9 cellular contexts compared by ENCODE assay signal in genomic region chr18:3411854-3412268, GRCh38. TPM values are rescaled to one million over a fixed set of nuclear protein-coding genes. Genes with fewer than 3 reads are reported as not detected.
DNase-seq lines count a peak whose midpoint lies in the region; ATAC-seq and TF ChIP-seq lines count a peak whose summit lies in the region.
"Had no signal": no experiment of that assay in that cellular context is flagged by ENCODE, and none has a peak within 500 bp of the region (broad histone marks: within the 10 kb centered on the region; RNA-seq: fewer than 3 reads in every experiment).

No MANE protein-coding gene starts in this region.

- H3K4me1 Mint-ChIP-seq in memory B cell = peaks cover 3% of the 10 kb centered on the region

- intact Hi-C loops in breast epithelium (cut with DNase I; ENCODE audit: low total_unique reads) = no loop called here
- intact Hi-C loops in upper lobe of right lung (cut with DNase I) = no loop called here

- H3K27me3 Mint-ChIP-seq in memory B cell = no peaks in the 10 kb centered on the region

- H3K27ac ChIP-seq in breast epithelium (peak overlapping the region; percentile 74 to 76), upper lobe of right lung (peak overlapping the region; percentile 66)
- H3K27ac ChIP-seq: 22Rv1 had no signal

- no peaks in the 10 kb centered on the region for H3K9me3 Mint-ChIP-seq in memory B cell

- ATAC-seq in memory B cell (ENCODE audit: low read depth) (peak; percentile 73), upper lobe of right lung (peak; percentile 92), HG03520 (IDR thresholded peaks at IDR 0.05; ENCODE audit: unreplicated experiment) (no peak), HG02870 (IDR thresholded peaks at IDR 0.05; ENCODE audit: unreplicated experiment) (no peak), GM19035 (IDR thresholded peaks at IDR 0.05; ENCODE audit: unreplicated experiment) (no peak)

- no peaks in the 10 kb centered on the region for H3K27me3 ChIP-seq in breast epithelium
- no peaks in the 10 kb centered on the region for H3K27me3 ChIP-seq in upper lobe of right lung

- TF ChIP-seq POLR2A in breast epithelium (IDR thresholded peaks at IDR 0.05) = no peak

- H3K4me3 ChIP-seq in breast epithelium (peak overlapping the region; percentile 35 to 69 (median 49)), upper lobe of right lung (peak overlapping the region; percentile 48)

- TF ChIP-seq CTCF in breast epithelium (IDR thresholded peaks at IDR 0.05) (no peak), upper lobe of right lung (IDR thresholded peaks at IDR 0.05) (no peak)

- no peaks in the 10 kb centered on the region for H3K4me1 ChIP-seq in breast epithelium
- no peaks in the 10 kb centered on the region for H3K4me1 ChIP-seq in upper lobe of right lung

- peak overlapping the region; percentile 11 for H3K27ac Mint-ChIP-seq in memory B cell

- H3K9me3 ChIP-seq in breast epithelium = no peaks in the 10 kb centered on the region
- no peaks in the 10 kb centered on the region for H3K9me3 ChIP-seq in upper lobe of right lung

- H3K36me3 ChIP-seq in breast epithelium = no peaks in the 10 kb centered on the region
- no peaks in the 10 kb centered on the region for H3K36me3 ChIP-seq in upper lobe of right lung

- DNase-seq in DMS 273 (lab: John Stamatoyannopoulos, UW; ENCODE audit: unreplicated experiment) (peak; percentile 4), DMS 273 treated with DMSO at 0.1 percent for 48 hours (lab: John Stamatoyannopoulos, UW) (no peak), breast epithelium (ENCODE audit: low spot score in 2 of 2) (no peak), memory B cell (ENCODE audit: low spot score in 2 of 2) (peak in 1 of 2 donors; percentile 15), upper lobe of right lung (peak; percentile 84)

- no peaks in the 10 kb centered on the region for H3K36me3 Mint-ChIP-seq in memory B cell

- H3K4me3 Mint-ChIP-seq in memory B cell = peak overlapping the region; percentile 81

RNA-seq across cellular contexts. Expression of gene TGIF1, which starts 38.1 kb away (rescaled TPM):
- 100 to 1,000 TPM in 2 of 3 donors, 10 to 100 TPM in 1; 67.7 to 161 (median 108) TPM for total RNA-seq in breast epithelium
- total RNA-seq in upper lobe of right lung = 48.4 TPM

Comparison
In these comparisons a context has a peak if more than half of its experiments do, and no peak if none do; other contexts are left out.
1. DNase-seq: peak in DMS 273 (single experiment) and upper lobe of right lung (single experiment); none in DMS 273 treated with DMSO at 0.1 percent for 48 hours (single experiment) and breast epithelium (0 of 2).
2. ATAC-seq: peak in memory B cell (single experiment) and upper lobe of right lung (single experiment); none in HG03520 (single experiment), HG02870 (single experiment) and GM19035 (single experiment).